9 cellular contexts compared by ENCODE assay signal in genomic region chr19:16324384-16325160, GRCh38. TPM values are rescaled to one million over a fixed set of nuclear protein-coding genes. Genes with fewer than 3 reads are reported as not detected.
DNase-seq lines count a peak whose midpoint lies in the region; ATAC-seq, FAIRE-seq and TF ChIP-seq lines count a peak whose summit lies in the region.
"Had no signal": no experiment of that assay in that cellular context is flagged by ENCODE, and none has a peak within 500 bp of the region (broad histone marks: within the 10 kb centered on the region; RNA-seq: fewer than 3 reads in every experiment).

Gene KLF2, plus strand, starts transcription at chr19:16324826. Its CDS starts 98 bp downstream, at chr19:16324924.

- TF ChIP-seq CTCF in fibroblast of the aortic adventitia (IDR thresholded peaks at IDR 0.05; ENCODE audit: insufficient read depth, low read length) = no peak
- no peak for TF ChIP-seq CTCF in nephron (IDR thresholded peaks at IDR 0.05; ENCODE audit: unreplicated experiment in 3 of 3)

- H3K27ac ChIP-seq in BLaER1 treated with 17β-estradiol and CSF1 and Interleukin-3, amounts not matched to agents 10 nM and 100 nM = peak within 1 kb of the TSS; percentile 92 to 99 (median 96)
- H3K27ac ChIP-seq: epithelial cell of prostate had no signal

- peaks cover 18 to 42% (median 32%) of the 10 kb centered on the region in 11 experiments; a peak in 21 of 22 replicates for H3K36me3 ChIP-seq in BLaER1 treated with 17β-estradiol and CSF1 and Interleukin-3, amounts not matched to agents 10 nM and 100 nM

- peaks cover 0 to 28% (median 5%) of the 10 kb centered on the region in 11 experiments; a peak in 9 of 22 replicates for H3K27me3 ChIP-seq in BLaER1 treated with 17β-estradiol and CSF1 and Interleukin-3, amounts not matched to agents 10 nM and 100 nM

- H3K36me3 Mint-ChIP-seq in activated T-helper 17 cell treated with anti-CD3 and anti-CD28 coated beads, Interleukin-2, amount 50 U/mL, for 72 hours (ENCODE audit: low read depth) = peaks cover 30% of the 10 kb centered on the region
- peaks cover 10% of the 10 kb centered on the region for H3K36me3 Mint-ChIP-seq in nephron (ENCODE audit: low read depth)

- FAIRE-seq in GM19239 (lab: Jason Lieb, UNC) (no peak), RCC 7860 (lab: Jason Lieb, UNC) (no peak)

- H3K9me3 ChIP-seq in BLaER1 treated with 17β-estradiol and CSF1 and Interleukin-3, amounts not matched to agents 10 nM and 100 nM (replicated peaks in 1 of 11) = peaks cover 0 to 12% (median 6%) of the 10 kb centered on the region in 11 experiments; a peak in 8 of 22 replicates

- peaks cover 27 to 82% (median 57%) of the 10 kb centered on the region in 10 experiments for H3K4me1 ChIP-seq in BLaER1 treated with 17β-estradiol and CSF1 and Interleukin-3, amounts not matched to agents 10 nM and 100 nM

- peak within 1 kb of the TSS; percentile 62 for H3K27ac Mint-ChIP-seq in activated T-helper 17 cell treated with anti-CD3 and anti-CD28 coated beads, Interleukin-2, amount 50 U/mL, for 72 hours
- no peak within 1 kb of the TSS for H3K27ac Mint-ChIP-seq in nephron

- peak within 1 kb of the TSS; percentile 96 to 99 (median 98) for H3K9ac ChIP-seq in BLaER1 treated with 17β-estradiol and CSF1 and Interleukin-3, amounts not matched to agents 10 nM and 100 nM

- peaks cover 22 to 35% (median 27%) of the 10 kb centered on the region in 11 experiments; a peak in 21 of 22 replicates for H4K20me1 ChIP-seq in BLaER1 treated with 17β-estradiol and CSF1 and Interleukin-3, amounts not matched to agents 10 nM and 100 nM

- peak within 1 kb of the TSS; percentile 89 to 99 (median 98) for H3K4me2 ChIP-seq in BLaER1 treated with 17β-estradiol and CSF1 and Interleukin-3, amounts not matched to agents 10 nM and 100 nM

- peak within 1 kb of the TSS; percentile 84 for H3K4me3 Mint-ChIP-seq in activated T-helper 17 cell treated with anti-CD3 and anti-CD28 coated beads, Interleukin-2, amount 50 U/mL, for 72 hours
- peak within 1 kb of the TSS; percentile 49 to 65 (median 52) for H3K4me3 Mint-ChIP-seq in nephron

- peak; percentile 90 for DNase-seq in GM19239 (ENCODE audit: insufficient read length, low spot score)
- peak; percentile 71 for DNase-seq in RCC 7860 (ENCODE audit: low spot score)
- peak; percentile 93 for DNase-seq in fibroblast of the aortic adventitia (ENCODE audit: low read depth)
- DNase-seq in stimulated activated naive CD4-positive, alpha-beta T cell treated with Interleukin-2 at 50 U/mL for 16 hours (lab: John Stamatoyannopoulos, UW) = peak; percentile 81

- H3K9me3 Mint-ChIP-seq in activated T-helper 17 cell treated with anti-CD3 and anti-CD28 coated beads, Interleukin-2, amount 50 U/mL, for 72 hours = no peaks in the 10 kb centered on the region
- no peaks in the 10 kb centered on the region for H3K9me3 Mint-ChIP-seq in nephron

- peak within 1 kb of the TSS; percentile 84 to 100 (median 96) for H3K4me3 ChIP-seq in BLaER1 treated with 17β-estradiol and CSF1 and Interleukin-3, amounts not matched to agents 10 nM and 100 nM
- peak within 1 kb of the TSS; percentile 87 for H3K4me3 ChIP-seq in fibroblast of the aortic adventitia (ENCODE audit: low read depth, low read length)

- H3K4me1 Mint-ChIP-seq in activated T-helper 17 cell treated with anti-CD3 and anti-CD28 coated beads, Interleukin-2, amount 50 U/mL, for 72 hours = peaks cover 21% of the 10 kb centered on the region
- H3K4me1 Mint-ChIP-seq in nephron = peaks cover 19% of the 10 kb centered on the region

- peaks cover 12% of the 10 kb centered on the region for H3K27me3 Mint-ChIP-seq in activated T-helper 17 cell treated with anti-CD3 and anti-CD28 coated beads, Interleukin-2, amount 50 U/mL, for 72 hours
- H3K27me3 Mint-ChIP-seq in nephron (ENCODE audit: low read depth) = peaks cover 74% of the 10 kb centered on the region

- ATAC-seq in HG03457 (IDR thresholded peaks at IDR 0.05; ENCODE audit: unreplicated experiment) = peak; percentile 54
- peak; percentile 73 for ATAC-seq in activated T-helper 17 cell treated with anti-CD3 and anti-CD28 coated beads, Interleukin-2, amount 50 U/mL, for 72 hours (replicated peaks)

RNA-seq across cellular contexts. Expression of gene KLF2, which starts in this region (rescaled TPM):
- total RNA-seq in activated T-helper 17 cell treated with anti-CD3 and anti-CD28 coated beads, Interleukin-2, amount 50 U/mL, for 72 hours = 1 to 10 TPM; 1.9 to 9.9 TPM
- total RNA-seq in fibroblast of the aortic adventitia (ENCODE audit: low replicate concordance) = 2.2 and 5.7 TPM in 2 replicates

Comparison
In these comparisons a context has a peak if more than half of its experiments do, and no peak if none do; other contexts are left out.
1. Peak in every context shown above with its lines: DNase-seq, ATAC-seq, H3K4me3 ChIP-seq and H3K27ac ChIP-seq.